8 cellular contexts compared by ENCODE assay signal in the genomic region with DNA sequence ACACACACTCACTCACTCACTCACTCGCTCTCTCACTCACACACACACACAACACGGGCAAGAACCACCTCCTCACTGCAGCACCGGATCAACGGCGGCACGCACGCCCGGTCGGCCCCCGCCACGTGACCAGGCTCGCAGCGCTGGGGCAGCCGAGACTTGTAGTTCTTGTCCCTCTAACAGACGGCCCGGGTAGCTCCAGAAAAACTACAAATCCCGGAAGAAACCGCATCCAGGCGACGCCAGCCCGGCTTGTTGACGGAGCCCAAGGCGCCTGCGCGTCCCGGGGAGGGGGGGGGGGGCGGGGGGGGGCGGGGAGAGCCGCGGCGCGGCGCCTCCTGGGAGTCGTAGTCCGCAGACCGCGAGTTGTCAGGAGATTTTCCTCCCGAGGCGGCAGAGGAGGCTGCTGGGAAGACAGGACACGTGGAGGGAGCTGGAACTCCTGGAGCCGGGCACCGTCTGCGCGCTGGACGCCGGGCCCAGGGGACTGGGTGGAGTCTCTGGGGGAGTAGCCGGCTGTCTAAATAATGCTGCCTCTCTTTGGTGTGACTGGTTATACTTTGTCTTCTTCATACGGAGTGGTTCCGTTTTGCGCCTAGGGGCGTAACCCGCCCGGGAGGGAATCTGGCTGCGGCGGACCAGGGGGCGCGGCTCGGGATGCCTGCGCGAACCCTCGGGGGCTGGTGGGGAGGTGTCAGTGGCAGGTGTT. TPM values are rescaled to one million over a fixed set of nuclear protein-coding genes. Genes with fewer than 3 reads are reported as not detected.
DNase-seq lines count a peak whose midpoint lies in the region; ATAC-seq and TF ChIP-seq lines count a peak whose summit lies in the region.

A gene with protein sequence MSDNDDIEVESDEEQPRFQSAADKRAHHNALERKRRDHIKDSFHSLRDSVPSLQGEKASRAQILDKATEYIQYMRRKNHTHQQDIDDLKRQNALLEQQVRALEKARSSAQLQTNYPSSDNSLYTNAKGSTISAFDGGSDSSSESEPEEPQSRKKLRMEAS (minus strand): TSS at position 77 of the 709 bp plus-strand sequence. CDS start 178 bp downstream, outside the sequence.

- H3K27me3 ChIP-seq in colonic mucosa: no peaks in the 10 kb centered on the region

- no peak for TF ChIP-seq CTCF in colonic mucosa (IDR thresholded peaks at IDR 0.05)

- DNase-seq in Ammon's horn (ENCODE audit: low spot score) (peak; percentile 99), GM19238 (ENCODE audit: insufficient read length, low spot score) (peak; percentile 93), NCI-H524 treated with DMSO at 0.1 percent for 48 hours (lab: John Stamatoyannopoulos, UW) (peak; percentile 99), colonic mucosa (peak; percentile 99), kidney tubule cell (ENCODE audit: low spot score) (peak; percentile 99)
- peak; percentile 99 for DNase-seq in activated CD4-positive, alpha-beta T cell treated with anti-CD3 and anti-CD28 coated beads for 48 hours
- peak; percentile 90 to 97 (median 94) for DNase-seq in stimulated activated CD4-positive, alpha-beta T cell treated with anti-CD3 and anti-CD28 coated beads, Interleukin-1b, Interleukin-23, amount 100 ng/mL, for 24 hours (ENCODE audit: low read depth in 4 of 4, low spot score in 1 of 4)

- no peaks in the 10 kb centered on the region for H3K36me3 ChIP-seq in colonic mucosa

- H3K27ac ChIP-seq in colonic mucosa: peak within 1 kb of the TSS; percentile 86

- peak within 1 kb of the TSS; percentile 89 to 95 for H3K9ac ChIP-seq in colonic mucosa (ENCODE audit: low read depth in 2 of 2, low read length in 2 of 2)

- no peaks in the 10 kb centered on the region for H3K9me3 ChIP-seq in colonic mucosa

- peak; percentile 85 for ATAC-seq in HG03442 (IDR thresholded peaks at IDR 0.05; ENCODE audit: unreplicated experiment)

- H3K4me3 ChIP-seq in colonic mucosa: peak within 1 kb of the TSS; percentile 86

- H3K4me1 ChIP-seq in colonic mucosa: peaks cover 5% of the 10 kb centered on the region

- intact Hi-C loops in colonic mucosa (cut with DNase I): no loop called here

RNA-seq across cellular contexts. Expression of the gene that starts here (rescaled TPM):
- 100 to 1,000 TPM in 1 of 2 donors, 10 to 100 TPM in 1; 91.1 to 107 TPM for total RNA-seq in colonic mucosa

Comparison
In these comparisons a context has a peak if more than half of its experiments do, and no peak if none do; other contexts are left out.
1. Peak in every context shown above with its lines: DNase-seq, ATAC-seq, H3K4me3 ChIP-seq and H3K27ac ChIP-seq.